In genomic region chr1:224329484-224329841, GRCh38 we compare ENCODE assay signal across 8 cellular contexts. TPM values are rescaled to one million over a fixed set of nuclear protein-coding genes. Genes with fewer than 3 reads are reported as not detected.
DNase-seq lines count a peak whose midpoint lies in the region; ATAC-seq and TF ChIP-seq lines count a peak whose summit lies in the region.

No MANE protein-coding gene starts in this region.

- no peaks in the 10 kb centered on the region for H3K9me3 ChIP-seq in SK-N-MC (ENCODE audit: low read depth, low read length)
- H3K9me3 ChIP-seq in skeletal muscle satellite cell (replicated peaks; ENCODE audit: low read length), result no peaks in the 10 kb centered on the region

- H3K27me3 ChIP-seq in foreskin keratinocyte (no peaks in the 10 kb centered on the region), skeletal muscle satellite cell (ENCODE audit: control insufficient read depth, insufficient read depth, low read length) (no peaks in the 10 kb centered on the region)

- peaks cover 8% of the 10 kb centered on the region; the same call in 1 of the 2 replicates for H3K36me3 ChIP-seq in SK-N-MC (ENCODE audit: insufficient read depth, low read length)
- H3K36me3 ChIP-seq in skeletal muscle satellite cell (ENCODE audit: insufficient read depth, low read length), result peaks cover 7% of the 10 kb centered on the region

- H3K4me3 ChIP-seq in SK-N-MC (peak overlapping the region; percentile 100), skeletal muscle satellite cell (ENCODE audit: low read length) (peak overlapping the region; percentile 95)

- in situ Hi-C loops in KBM-7 (cut with MboI; ENCODE audit: low pct_unique_long_range_greater_than_20kb, low sequenced_read_pairs), result loop anchor here (25.0 kb wide), 1 partner anchor 592 kb away; no protein-coding TSS in a partner anchor

- ATAC-seq in GM21528 (IDR thresholded peaks at IDR 0.05; ENCODE audit: low FRiP score, unreplicated experiment) (peak; percentile 9), foreskin keratinocyte (no peak)

- H3K27ac ChIP-seq in SK-N-MC (peak overlapping the region; percentile 98), foreskin keratinocyte (peak overlapping the region; percentile 98)

- H3K4me1 ChIP-seq in foreskin keratinocyte (peaks cover 6% of the 10 kb centered on the region), skeletal muscle satellite cell (ENCODE audit: control insufficient read depth, insufficient read depth, low read length) (peaks cover 17% of the 10 kb centered on the region)

- DNase-seq in SK-N-MC (ENCODE audit: low read depth, low spot score) (no peak), foreskin keratinocyte (no peak), COR-L47 (lab: John Stamatoyannopoulos, UW) (no peak), AG20443 (ENCODE audit: low spot score) (no peak), KBM-7 (no peak)
- DNase-seq in activated effector memory CD4-positive, alpha-beta T cell treated with anti-CD3 and anti-CD28 coated beads, Interleukin-2, amount 50 U/mL, for 16 hours, result no peak

- H3K9ac ChIP-seq in SK-N-MC (ENCODE audit: insufficient read length), result peak overlapping the region; percentile 94
- H3K9ac ChIP-seq in skeletal muscle satellite cell (ENCODE audit: low read depth, low read length), result peak overlapping the region; percentile 98

- peak overlapping the region; percentile 89 for H3K4me2 ChIP-seq in skeletal muscle satellite cell (ENCODE audit: low read length)

- TF ChIP-seq CTCF in foreskin keratinocyte (conservative IDR thresholded peaks at IDR 0.05), result no peak

RNA-seq across cellular contexts. Expression of gene NVL, which starts 0.5 kb away (rescaled TPM):
- 25.4 and 30.4 TPM in 2 replicates for total RNA-seq in foreskin keratinocyte
- 20.2 and 22.1 TPM in 2 replicates for polyA plus RNA-seq in foreskin keratinocyte
- 13.1 and 20.5 TPM in 2 replicates for total RNA-seq in skeletal muscle satellite cell (2012; rRNA removed)

RNA-seq across cellular contexts. Expression of gene CNIH4, which starts 27.2 kb away (rescaled TPM):
- 83.1 and 84.1 TPM in 2 replicates for total RNA-seq in foreskin keratinocyte
- polyA plus RNA-seq in foreskin keratinocyte, result 123 and 130 TPM in 2 replicates
- 79.6 and 100 TPM in 2 replicates for total RNA-seq in skeletal muscle satellite cell (2012; rRNA removed)
